In the genomic region with DNA sequence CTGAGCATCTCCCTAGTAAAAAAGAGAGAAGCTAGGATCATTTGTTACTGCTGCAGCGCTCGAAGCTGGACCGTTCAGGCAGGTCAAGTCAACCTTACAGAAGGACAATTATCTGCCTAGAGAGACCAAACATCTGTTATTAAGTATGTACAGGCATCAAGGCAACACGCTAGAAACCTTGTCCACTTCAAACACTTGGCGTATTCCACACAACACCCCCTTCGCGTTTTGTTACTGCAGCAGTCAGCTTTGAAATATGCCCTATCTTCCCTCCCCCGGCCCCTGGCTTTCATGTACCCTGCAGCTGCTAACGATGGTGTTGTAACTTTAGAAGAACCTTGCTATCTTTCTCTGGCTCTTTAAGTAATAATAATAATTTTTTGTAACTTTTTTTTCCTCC, we compare ENCODE assay signal across 18 cellular contexts.
A peak's percentile ranks its signal among the peaks of the same experiment; 100 is the strongest.
DNase-seq lines count a peak whose midpoint lies in the region; ATAC-seq and TF ChIP-seq lines count a peak whose summit lies in the region.
"Had no signal": no experiment of that assay in that cellular context is flagged by ENCODE, and none has a peak within 500 bp of the region (broad histone marks: within the 10 kb centered on the region; RNA-seq: fewer than 3 reads in every experiment).

No MANE protein-coding gene starts in this region.

- H3K4me3 Mint-ChIP-seq in neural progenitor cell = no peak overlapping the region
- H3K4me3 Mint-ChIP-seq: CD4-positive, alpha-beta memory T cell; H9 had no signal

- H3K27ac ChIP-seq in neural progenitor cell (no peak overlapping the region), uterus (peak overlapping the region; percentile 72 to 76)
- H3K27ac ChIP-seq: A549, C4-2B, HL-60 had no signal

- TF ChIP-seq CTCF in fibroblast of villous mesenchyme (IDR thresholded peaks at IDR 0.05; ENCODE audit: insufficient read depth, low read depth, low read length) = no peak
- TF ChIP-seq CTCF in neural progenitor cell (IDR thresholded peaks at IDR 0.05) = no peak
- TF ChIP-seq CTCF in uterus (IDR thresholded peaks at IDR 0.05) = peak in 1 of 4 experiments; percentile 19

- H3K27me3 ChIP-seq in neural progenitor cell (no peaks in the 10 kb centered on the region), uterus (no peaks in the 10 kb centered on the region)
- H3K27me3 ChIP-seq: BE2C had no signal

- peak overlapping the region; percentile 24 for H3K4me2 ChIP-seq in neural progenitor cell
- H3K4me2 ChIP-seq: A549 had no signal

- H4K20me1 ChIP-seq in neural progenitor cell (ENCODE audit: low read depth) = no peaks in the 10 kb centered on the region

- DNase-seq in NCI-H2227 (lab: John Stamatoyannopoulos, UW; ENCODE audit: unreplicated experiment) = peak; percentile 63
- DNase-seq in fibroblast of villous mesenchyme (ENCODE audit: low read depth) = peak; percentile 4
- no peak for DNase-seq in neural progenitor cell (ENCODE audit: low spot score)
- peak; percentile 79 to 93 for DNase-seq in uterus
- no peak for DNase-seq in stimulated activated CD8-positive, alpha-beta memory T cell treated with anti-CD3 and anti-CD28 coated beads, Interleukin-4, amount 100 ng/mL, for 48 hours
- no peak for DNase-seq in NCI-H187 treated with DMSO at 0.1 percent for 48 hours (lab: John Stamatoyannopoulos, UW)
- DNase-seq in HPDE6-E6E7 (ENCODE audit: extremely low spot score) = no peak
- DNase-seq: BE2C; CD4-positive, alpha-beta memory T cell; DMS153; DMS79 treated with DMSO at 0.1 percent for 48 hours; EL; GOT3; H9 had no signal

- H3K36me3 ChIP-seq in neural progenitor cell (no peaks in the 10 kb centered on the region), uterus (no peaks in the 10 kb centered on the region)
- H3K36me3 ChIP-seq: BE2C had no signal

- no peaks in the 10 kb centered on the region for H3K79me2 ChIP-seq in neural progenitor cell (ENCODE audit: low read depth)

- no peaks in the 10 kb centered on the region for H3K36me3 Mint-ChIP-seq in neural progenitor cell
- H3K36me3 Mint-ChIP-seq: CD4-positive, alpha-beta memory T cell had no signal

- no peaks in the 10 kb centered on the region for H3K9me3 Mint-ChIP-seq in neural progenitor cell

- intact Hi-C loops in uterus (cut with DNase I; ENCODE audit: low total_unique reads) = no loop called here

- no peak overlapping the region for H3K9ac ChIP-seq in neural progenitor cell

- H3K4me3 ChIP-seq in fibroblast of villous mesenchyme (ENCODE audit: low read depth, low read length) = no peak overlapping the region
- no peak overlapping the region for H3K4me3 ChIP-seq in neural progenitor cell
- H3K4me3 ChIP-seq in uterus = no peak overlapping the region
- H3K4me3 ChIP-seq: A549 had no signal

- no peak for TF ChIP-seq POLR2A in uterus (IDR thresholded peaks at IDR 0.05)

- no peak for ATAC-seq in GM18519 (IDR thresholded peaks at IDR 0.05; ENCODE audit: low FRiP score, unreplicated experiment)
- ATAC-seq: A549 had no signal

- H3F3A ChIP-seq in neural progenitor cell (ENCODE audit: low read depth) = no peaks in the 10 kb centered on the region

- H3K4me1 ChIP-seq in neural progenitor cell = peaks cover 22% of the 10 kb centered on the region
- peaks cover 0 to 5% of the 10 kb centered on the region in 2 donors for H3K4me1 ChIP-seq in uterus
- H3K4me1 ChIP-seq: BE2C had no signal

- H3K27me3 Mint-ChIP-seq in neural progenitor cell (ENCODE audit: insufficient read depth, low read depth) = no peaks in the 10 kb centered on the region
- H3K27me3 Mint-ChIP-seq: CD4-positive, alpha-beta memory T cell had no signal

- no peak overlapping the region for H2AFZ ChIP-seq in neural progenitor cell (replicated peaks)

- H3K27ac Mint-ChIP-seq in neural progenitor cell = no peak overlapping the region
- H3K27ac Mint-ChIP-seq: CD4-positive, alpha-beta memory T cell; H9 had no signal

- H3K4me1 Mint-ChIP-seq in neural progenitor cell = peaks cover 5% of the 10 kb centered on the region
- H3K4me1 Mint-ChIP-seq: CD4-positive, alpha-beta memory T cell had no signal

- H3K9me3 ChIP-seq in neural progenitor cell (ENCODE audit: low read depth) = no peaks in the 10 kb centered on the region
- no peaks in the 10 kb centered on the region for H3K9me3 ChIP-seq in uterus
- H3K9me3 ChIP-seq: A549, BE2C had no signal

Comparison
In these comparisons a context has a peak if more than half of its experiments do, and no peak if none do; other contexts are left out.
1. DNase-seq: peak in NCI-H2227 (single experiment), fibroblast of villous mesenchyme (single experiment) and uterus (2 of 2); none in neural progenitor cell (single experiment), stimulated activated CD8-positive, alpha-beta memory T cell treated with anti-CD3 and anti-CD28 coated beads, Interleukin-4, amount 100 ng/mL, for 48 hours (single experiment), NCI-H187 treated with DMSO at 0.1 percent for 48 hours (single experiment) and HPDE6-E6E7 (single experiment).